In genomic region chr7:80954181-80954580, GRCh38 we compare ENCODE assay signal across 24 cellular contexts. TPM values are rescaled to one million over a fixed set of nuclear protein-coding genes. Genes with fewer than 3 reads are reported as not detected.
"Had no signal": no experiment of that assay in that cellular context is flagged by ENCODE, and none has a peak within 500 bp of the region (broad histone marks: within the 10 kb centered on the region; RNA-seq: fewer than 3 reads in every experiment).

No MANE protein-coding gene starts in this region.

- H3K4me3 ChIP-seq: colonic mucosa, esophagus muscularis mucosa, gastroesophageal sphincter, heart left ventricle, hepatocyte, lung, mucosa of descending colon, prostate gland, sigmoid colon, skin epidermis, spleen, thoracic aorta, tibial nerve, vagina had no signal

- H3K27ac ChIP-seq: colonic mucosa, esophagus muscularis mucosa, foreskin keratinocyte, gastroesophageal sphincter, heart left ventricle, hepatocyte, prostate gland, sigmoid colon, skin epidermis, spleen, thoracic aorta, tibial nerve, vagina had no signal

- FAIRE-seq: endothelial cell of umbilical vein had no signal

- DNase-seq: colonic mucosa; dermis blood vessel endothelial cell; effector memory CD4-positive, alpha-beta T cell; foreskin keratinocyte; heart left ventricle; kidney; mucosa of descending colon; naive thymus-derived CD8-positive, alpha-beta T cell; nephron progenitor cell; nucleus accumbens; right cardiac atrium; sigmoid colon; spleen; stimulated activated naive B cell treated with anti-CD40 and anti-IgM and Interleukin-4, amounts not matched to agents 10 μg/mL and 1 μg/mL and 100 μg/mL, for 72 hours had no signal

- H3K27me3 ChIP-seq: colonic mucosa, esophagus muscularis mucosa, foreskin keratinocyte, gastroesophageal sphincter, heart left ventricle, hepatocyte, sigmoid colon, spleen, tibial nerve, vagina had no signal

- H3K4me1 ChIP-seq: colonic mucosa, esophagus muscularis mucosa, foreskin keratinocyte, gastroesophageal sphincter, prostate gland, spleen, tibial nerve, vagina had no signal

- H3K36me3 ChIP-seq: colonic mucosa, esophagus muscularis mucosa, gastroesophageal sphincter, heart left ventricle, prostate gland, sigmoid colon, spleen, thoracic aorta, tibial nerve, vagina had no signal

- H3K9me3 ChIP-seq: colonic mucosa, esophagus muscularis mucosa, gastroesophageal sphincter, heart left ventricle, mucosa of descending colon, prostate gland, sigmoid colon, thoracic aorta, tibial nerve, vagina had no signal

RNA-seq across cellular contexts. Expression of gene SEMA3C, which starts 35.3 kb away (rescaled TPM):
- total RNA-seq: naive thymus-derived CD8-positive, alpha-beta T cell had no signal
- polyA plus RNA-seq: naive thymus-derived CD8-positive, alpha-beta T cell had no signal
